ENCODE assay signal across 18 cellular contexts in the genomic region with DNA sequence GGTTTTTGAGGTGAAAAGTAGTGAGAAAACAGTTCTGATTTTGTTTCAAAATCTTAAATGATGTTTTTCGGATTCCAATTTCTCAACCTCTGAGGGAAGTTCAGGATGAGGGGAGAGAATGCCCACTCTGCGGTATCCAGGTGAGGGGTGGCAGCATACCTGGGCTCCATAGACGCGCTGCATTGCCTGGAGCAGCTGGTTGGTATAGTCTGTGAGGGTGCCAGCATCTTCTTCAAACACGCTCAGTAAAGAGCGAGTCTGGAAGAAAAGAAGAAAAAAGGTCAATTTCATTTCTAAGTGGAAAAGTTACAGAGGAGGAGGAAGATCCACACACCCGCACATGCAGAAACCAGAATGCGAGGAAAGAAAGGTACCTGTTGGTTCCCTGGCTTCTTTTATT. TPM values are rescaled to one million over a fixed set of nuclear protein-coding genes. Genes with fewer than 3 reads are reported as not detected.
A peak's percentile ranks its signal among the peaks of the same experiment; 100 is the strongest.
DNase-seq lines count a peak whose midpoint lies in the region; ATAC-seq and TF ChIP-seq lines count a peak whose summit lies in the region.
"Had no signal": no experiment of that assay in that cellular context is flagged by ENCODE, and none has a peak within 500 bp of the region (broad histone marks: within the 10 kb centered on the region; RNA-seq: fewer than 3 reads in every experiment).

No MANE protein-coding gene starts in this region.

- no peak for ATAC-seq in stimulated activated naive CD8-positive, alpha-beta T cell treated with anti-CD3 and anti-CD28 coated beads, Interleukin-15, Interleukin-2, amounts not matched to agents 100 U/mL and 50 U/mL, for 24 hours
- ATAC-seq in effector memory CD8-positive, alpha-beta T cell (replicated peaks), result no peak

- H3K27ac Mint-ChIP-seq in stimulated activated naive CD8-positive, alpha-beta T cell treated with anti-CD3 and anti-CD28 coated beads, Interleukin-15, Interleukin-2, amounts not matched to agents 100 ng/mL and 50 ng/mL, for 24 hours, result peak overlapping the region; percentile 40
- no peak overlapping the region for H3K27ac Mint-ChIP-seq in effector memory CD8-positive, alpha-beta T cell

- no peak overlapping the region for H3K4me3 ChIP-seq in prostate gland
- H3K4me3 ChIP-seq: thoracic aorta had no signal

- H3K4me1 ChIP-seq in prostate gland (replicated peaks), result peaks cover 6% of the 10 kb centered on the region

- H3K36me3 Mint-ChIP-seq in stimulated activated naive CD8-positive, alpha-beta T cell treated with anti-CD3 and anti-CD28 coated beads, Interleukin-15, Interleukin-2, amounts not matched to agents 100 ng/mL and 50 ng/mL, for 24 hours (ENCODE audit: low read depth), result peaks cover 39% of the 10 kb centered on the region
- H3K36me3 Mint-ChIP-seq in effector memory CD8-positive, alpha-beta T cell (ENCODE audit: insufficient read depth), result peaks cover 28% of the 10 kb centered on the region

- H3K27ac ChIP-seq in caudate nucleus (ENCODE audit: low read depth, low read length) (peak overlapping the region; percentile 20), prostate gland (peak overlapping the region; percentile 53 to 60)
- H3K27ac ChIP-seq: HL-60, WERI-Rb-1 had no signal

- intact Hi-C loops in prostate gland (cut with DNase I), result no loop called here

- no peaks in the 10 kb centered on the region for H3K27me3 Mint-ChIP-seq in stimulated activated naive CD8-positive, alpha-beta T cell treated with anti-CD3 and anti-CD28 coated beads, Interleukin-15, Interleukin-2, amounts not matched to agents 100 ng/mL and 50 ng/mL, for 24 hours
- no peaks in the 10 kb centered on the region for H3K27me3 Mint-ChIP-seq in effector memory CD8-positive, alpha-beta T cell
- H3K27me3 Mint-ChIP-seq: naive B cell, progenitor cell of endocrine pancreas had no signal

- no peaks in the 10 kb centered on the region for H3K9me3 ChIP-seq in prostate gland
- H3K9me3 ChIP-seq: thoracic aorta had no signal

- TF ChIP-seq POLR2A in prostate gland (IDR thresholded peaks at IDR 0.05), result no peak

- peaks cover 82% of the 10 kb centered on the region for H3K4me1 Mint-ChIP-seq in stimulated activated naive CD8-positive, alpha-beta T cell treated with anti-CD3 and anti-CD28 coated beads, Interleukin-15, Interleukin-2, amounts not matched to agents 100 ng/mL and 50 ng/mL, for 24 hours (ENCODE audit: low read depth)
- H3K4me1 Mint-ChIP-seq in effector memory CD8-positive, alpha-beta T cell (ENCODE audit: low read depth in 2 of 2), result peaks cover 20 to 55% of the 10 kb centered on the region in 2 donors

- no peak for DNase-seq in stimulated activated naive CD8-positive, alpha-beta T cell treated with anti-CD3 and anti-CD28 coated beads, Interleukin-15, Interleukin-2, amounts not matched to agents 100 U/mL and 50 U/mL, for 24 hours
- DNase-seq in caudate nucleus (lab: John Stamatoyannopoulos, UW), result no peak
- no peak for DNase-seq in prostate gland (ENCODE audit: low spot score)
- no peak for DNase-seq in NCI-H748 (lab: John Stamatoyannopoulos, UW; ENCODE audit: unreplicated experiment)
- no peak for DNase-seq in cerebellar nuclear complex (lab: John Stamatoyannopoulos, UW)
- no peak for DNase-seq in C1 segment of cervical spinal cord (lab: John Stamatoyannopoulos, UW)
- no peak for DNase-seq in effector memory CD8-positive, alpha-beta T cell
- DNase-seq: activated CD8-positive, alpha-beta memory T cell treated with anti-CD3 and anti-CD28 coated beads, Interleukin-2, amount 50 U/mL, for 4 hours; amygdala; GF-D8; naive B cell; NCI-H1436; NCI-H345; WERI-Rb-1 had no signal

- H3K9me3 Mint-ChIP-seq in stimulated activated naive CD8-positive, alpha-beta T cell treated with anti-CD3 and anti-CD28 coated beads, Interleukin-15, Interleukin-2, amounts not matched to agents 100 ng/mL and 50 ng/mL, for 24 hours, result no peaks in the 10 kb centered on the region
- no peaks in the 10 kb centered on the region for H3K9me3 Mint-ChIP-seq in effector memory CD8-positive, alpha-beta T cell
- H3K9me3 Mint-ChIP-seq: naive B cell had no signal

- H3K4me3 Mint-ChIP-seq in stimulated activated naive CD8-positive, alpha-beta T cell treated with anti-CD3 and anti-CD28 coated beads, Interleukin-15, Interleukin-2, amounts not matched to agents 100 ng/mL and 50 ng/mL, for 24 hours, result peak overlapping the region; percentile 28
- no peak overlapping the region for H3K4me3 Mint-ChIP-seq in effector memory CD8-positive, alpha-beta T cell

- TF ChIP-seq CTCF in prostate gland (IDR thresholded peaks at IDR 0.05), result no peak

- 95% methylated on average over 8 of the region's 8 CpGs for WGBS in prostate gland

- no peaks in the 10 kb centered on the region for H3K27me3 ChIP-seq in prostate gland (replicated peaks; ENCODE audit: insufficient read depth)

- no peaks in the 10 kb centered on the region for H3K36me3 ChIP-seq in prostate gland

RNA-seq across cellular contexts. Expression of a gene that starts 7.0 kb away (rescaled TPM):
- 100 to 1,000 TPM in 1 of 2 donors, 10 to 100 TPM in 1; 72.0 to 110 TPM for total RNA-seq in prostate gland
